ENCODE assay signal across 17 cellular contexts in the genomic region with DNA sequence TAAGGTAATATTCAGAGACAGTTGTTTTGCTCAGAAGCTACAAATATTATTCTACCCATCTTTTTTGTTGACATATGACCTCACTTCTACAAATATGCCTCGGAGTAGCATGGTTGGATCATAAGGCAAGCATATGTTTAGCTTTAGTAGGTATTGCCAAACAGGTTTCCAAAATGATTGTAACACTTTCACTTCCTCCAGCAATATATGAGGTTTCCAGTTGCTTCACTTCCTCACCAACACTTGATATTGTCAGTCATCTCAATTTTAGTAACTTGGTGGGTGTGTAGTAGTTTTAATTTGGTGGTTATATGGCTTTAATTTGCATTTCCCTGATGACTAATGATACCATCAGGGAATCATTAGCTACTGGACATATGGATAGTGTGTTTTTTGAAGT. TPM values are rescaled to one million over a fixed set of nuclear protein-coding genes. Genes with fewer than 3 reads are reported as not detected.
A peak's percentile ranks its signal among the peaks of the same experiment; 100 is the strongest.
DNase-seq lines count a peak whose midpoint lies in the region; ATAC-seq and TF ChIP-seq lines count a peak whose summit lies in the region.
"Had no signal": no experiment of that assay in that cellular context is flagged by ENCODE, and none has a peak within 500 bp of the region (broad histone marks: within the 10 kb centered on the region; RNA-seq: fewer than 3 reads in every experiment).

No MANE protein-coding gene starts in this region.

- H3K27ac ChIP-seq in upper lobe of right lung (no peak overlapping the region), psoas muscle (no peak overlapping the region)
- H3K27ac ChIP-seq: neural progenitor cell had no signal

- H3K36me3 ChIP-seq in upper lobe of right lung (no peaks in the 10 kb centered on the region), psoas muscle (ENCODE audit: insufficient read depth in 1 of 2, low read depth in 1 of 2) (no peaks in the 10 kb centered on the region)
- H3K36me3 ChIP-seq: neural progenitor cell had no signal

- no peaks in the 10 kb centered on the region for H3K4me1 ChIP-seq in upper lobe of right lung
- H3K4me1 ChIP-seq in psoas muscle: no peaks in the 10 kb centered on the region

- H3K27me3 Mint-ChIP-seq in natural killer cell treated with Interleukin-12 subunit alpha and Interleukin-12 subunit beta and Interleukin-15 and Interleukin-18, amount 100 ng/mL, for 72 hours: peaks cover 0 to 2% of the 10 kb centered on the region in 2 donors
- no peaks in the 10 kb centered on the region for H3K27me3 Mint-ChIP-seq in natural killer cell (ENCODE audit: low read depth in 2 of 2)
- H3K27me3 Mint-ChIP-seq: activated CD4-positive, alpha-beta memory T cell treated with anti-CD3 and anti-CD28 coated beads, Interleukin-2, amount 10 ng/mL, durations not matched to agents 7 days and 5 days had no signal

- WGBS in psoas muscle, 3 donors: 45 to 64% (median 63%) methylated on average over 1 of the region's 1 CpG

- no peak for TF ChIP-seq CTCF in natural killer cell (IDR thresholded peaks at IDR 0.05)
- TF ChIP-seq CTCF in epithelial cell of esophagus (IDR thresholded peaks at IDR 0.05; ENCODE audit: insufficient read depth, low read depth, low read length, missing control alignments): no peak
- TF ChIP-seq CTCF in upper lobe of right lung (IDR thresholded peaks at IDR 0.05): no peak
- no peak for TF ChIP-seq CTCF in psoas muscle (IDR thresholded peaks at IDR 0.05)

- peaks cover 10% of the 10 kb centered on the region for H3K36me3 Mint-ChIP-seq in natural killer cell treated with Interleukin-12 subunit alpha and Interleukin-12 subunit beta and Interleukin-15 and Interleukin-18, amount 100 ng/mL, for 72 hours
- peaks cover 6% of the 10 kb centered on the region for H3K36me3 Mint-ChIP-seq in natural killer cell
- H3K36me3 Mint-ChIP-seq: CD8-positive, alpha-beta T cell; neural progenitor cell had no signal

- no peak for DNase-seq in natural killer cell treated with Interleukin-12 subunit alpha and Interleukin-12 subunit beta and Interleukin-15 and Interleukin-18, amount 100 ng/mL, for 72 hours (ENCODE audit: low spot score)
- no peak for DNase-seq in natural killer cell
- peak; percentile 68 for DNase-seq in NOMO-1 treated with dmso at 0.1 percent for 144 hours (lab: John Stamatoyannopoulos, UW; ENCODE audit: unreplicated experiment)
- peak; percentile 84 for DNase-seq in epithelial cell of esophagus (ENCODE audit: low read depth)
- DNase-seq in upper lobe of right lung: no peak
- DNase-seq in stimulated activated CD4-positive, alpha-beta T cell treated with anti-CD3 and anti-CD28 coated beads, Interleukin-2, amount 100 ng/mL, for 24 hours: no peak
- no peak for DNase-seq in psoas muscle
- DNase-seq: ACHN; activated CD4-positive, alpha-beta memory T cell treated with anti-CD3 and anti-CD28 coated beads, Interleukin-2, amount 10 ng/mL, durations not matched to agents 7 days and 5 days; CD8-positive, alpha-beta T cell; central memory CD4-positive, alpha-beta T cell; hippocampal formation; kidney glomerular epithelial cell; stimulated activated CD4-positive, alpha-beta T cell treated with anti-CD3 and anti-CD28 coated beads, Interleukin-15, amount 100 ng/mL, for 24 hours had no signal

- no peak overlapping the region for H3K4me3 Mint-ChIP-seq in natural killer cell treated with Interleukin-12 subunit alpha and Interleukin-12 subunit beta and Interleukin-15 and Interleukin-18, amount 100 ng/mL, for 72 hours
- no peak overlapping the region for H3K4me3 Mint-ChIP-seq in natural killer cell
- H3K4me3 Mint-ChIP-seq: activated CD4-positive, alpha-beta memory T cell treated with anti-CD3 and anti-CD28 coated beads, Interleukin-2, amount 10 ng/mL, durations not matched to agents 7 days and 5 days; activated T-helper 1 cell treated with anti-CD3 and anti-CD28 coated beads, Interleukin-12 subunit alpha, Interleukin-12 subunit beta, Interleukin-2, Interleukin-4 antibody, amounts not matched to agents 30 ng/mL and 10 ng/mL and 1 ng/mL, durations not matched to agents 14 hours and 24 hours and 36 hours; CD8-positive, alpha-beta T cell; neural progenitor cell had no signal

- intact Hi-C loops in natural killer cell (cut with micrococcal nuclease): no loop called here
- intact Hi-C loops in upper lobe of right lung (cut with DNase I): no loop called here
- intact Hi-C loops in psoas muscle (cut with DNase I): no loop called here

- no peak overlapping the region for H3K4me3 ChIP-seq in epithelial cell of esophagus (ENCODE audit: low read length)
- H3K4me3 ChIP-seq in upper lobe of right lung: no peak overlapping the region
- H3K4me3 ChIP-seq in psoas muscle: no peak overlapping the region
- H3K4me3 ChIP-seq: neural progenitor cell had no signal

- peak; percentile 57 to 60 for ATAC-seq in natural killer cell treated with Interleukin-12 subunit alpha and Interleukin-12 subunit beta and Interleukin-15 and Interleukin-18, amount 100 ng/mL, for 72 hours
- ATAC-seq in natural killer cell: no peak
- ATAC-seq in upper lobe of right lung: peak; percentile 61
- no peak for ATAC-seq in psoas muscle
- ATAC-seq in HG02973 (IDR thresholded peaks at IDR 0.05; ENCODE audit: unreplicated experiment): no peak
- ATAC-seq: CD8-positive, alpha-beta T cell had no signal

- peaks cover 4 to 5% of the 10 kb centered on the region in 2 donors for H3K4me1 Mint-ChIP-seq in natural killer cell treated with Interleukin-12 subunit alpha and Interleukin-12 subunit beta and Interleukin-15 and Interleukin-18, amount 100 ng/mL, for 72 hours (ENCODE audit: low read depth in 2 of 2)
- peaks cover 2 to 4% of the 10 kb centered on the region in 2 donors for H3K4me1 Mint-ChIP-seq in natural killer cell

- H3K27ac Mint-ChIP-seq in natural killer cell treated with Interleukin-12 subunit alpha and Interleukin-12 subunit beta and Interleukin-15 and Interleukin-18, amount 100 ng/mL, for 72 hours: no peak overlapping the region
- H3K27ac Mint-ChIP-seq in natural killer cell: no peak overlapping the region
- H3K27ac Mint-ChIP-seq: activated CD4-positive, alpha-beta memory T cell treated with anti-CD3 and anti-CD28 coated beads, Interleukin-2, amount 10 ng/mL, durations not matched to agents 7 days and 5 days; activated T-helper 1 cell treated with anti-CD3 and anti-CD28 coated beads, Interleukin-12 subunit alpha, Interleukin-12 subunit beta, Interleukin-2, Interleukin-4 antibody, amounts not matched to agents 30 ng/mL and 10 ng/mL and 1 ng/mL, durations not matched to agents 14 hours and 24 hours and 36 hours; CD8-positive, alpha-beta T cell; neural progenitor cell had no signal

- H3K9me3 ChIP-seq in upper lobe of right lung (no peaks in the 10 kb centered on the region), psoas muscle (no peaks in the 10 kb centered on the region)

- no peaks in the 10 kb centered on the region for H3K9me3 Mint-ChIP-seq in natural killer cell treated with Interleukin-12 subunit alpha and Interleukin-12 subunit beta and Interleukin-15 and Interleukin-18, amount 100 ng/mL, for 72 hours
- no peaks in the 10 kb centered on the region for H3K9me3 Mint-ChIP-seq in natural killer cell

- H3K27me3 ChIP-seq in upper lobe of right lung (no peaks in the 10 kb centered on the region), psoas muscle (ENCODE audit: insufficient read depth in 3 of 3, low read length in 2 of 3) (no peaks in the 10 kb centered on the region)
- H3K27me3 ChIP-seq: neural progenitor cell had no signal

RNA-seq across cellular contexts. Expression of a gene that starts 46.7 kb away (rescaled TPM):
- 1 to 10 TPM; 1.3 to 1.9 TPM for total RNA-seq in natural killer cell treated with Interleukin-12 subunit alpha and Interleukin-12 subunit beta and Interleukin-15 and Interleukin-18, amount 100 ng/mL, for 72 hours
- total RNA-seq in natural killer cell (1 to 10 TPM; 4.2 to 6.0 (median 4.8) TPM), upper lobe of right lung (3.8 TPM), psoas muscle (1 to 10 TPM in 1 of 4 donors, under 1 TPM in 3; 0.45 to 1.6 (median 0.60) TPM)
- under 1 TPM; 0.07 to 0.16 (median 0.10) TPM for polyA plus RNA-seq in psoas muscle

Comparison
In these comparisons a context has a peak if more than half of its experiments do, and no peak if none do; other contexts are left out.
1. ATAC-seq: peak in natural killer cell treated with Interleukin-12 subunit alpha and Interleukin-12 subunit beta and Interleukin-15 and Interleukin-18, amount 100 ng/mL, for 72 hours (2 of 2) and upper lobe of right lung (single experiment); none in natural killer cell (0 of 3), psoas muscle (0 of 4) and HG02973 (single experiment).
2. DNase-seq: peak in NOMO-1 treated with dmso at 0.1 percent for 144 hours (single experiment) and epithelial cell of esophagus (single experiment); none in natural killer cell treated with Interleukin-12 subunit alpha and Interleukin-12 subunit beta and Interleukin-15 and Interleukin-18, amount 100 ng/mL, for 72 hours (single experiment), natural killer cell (single experiment), upper lobe of right lung (single experiment), stimulated activated CD4-positive, alpha-beta T cell treated with anti-CD3 and anti-CD28 coated beads, Interleukin-2, amount 100 ng/mL, for 24 hours (0 of 2) and psoas muscle (0 of 2).